ENCODE assay signal across 8 cellular contexts in the genomic region with DNA sequence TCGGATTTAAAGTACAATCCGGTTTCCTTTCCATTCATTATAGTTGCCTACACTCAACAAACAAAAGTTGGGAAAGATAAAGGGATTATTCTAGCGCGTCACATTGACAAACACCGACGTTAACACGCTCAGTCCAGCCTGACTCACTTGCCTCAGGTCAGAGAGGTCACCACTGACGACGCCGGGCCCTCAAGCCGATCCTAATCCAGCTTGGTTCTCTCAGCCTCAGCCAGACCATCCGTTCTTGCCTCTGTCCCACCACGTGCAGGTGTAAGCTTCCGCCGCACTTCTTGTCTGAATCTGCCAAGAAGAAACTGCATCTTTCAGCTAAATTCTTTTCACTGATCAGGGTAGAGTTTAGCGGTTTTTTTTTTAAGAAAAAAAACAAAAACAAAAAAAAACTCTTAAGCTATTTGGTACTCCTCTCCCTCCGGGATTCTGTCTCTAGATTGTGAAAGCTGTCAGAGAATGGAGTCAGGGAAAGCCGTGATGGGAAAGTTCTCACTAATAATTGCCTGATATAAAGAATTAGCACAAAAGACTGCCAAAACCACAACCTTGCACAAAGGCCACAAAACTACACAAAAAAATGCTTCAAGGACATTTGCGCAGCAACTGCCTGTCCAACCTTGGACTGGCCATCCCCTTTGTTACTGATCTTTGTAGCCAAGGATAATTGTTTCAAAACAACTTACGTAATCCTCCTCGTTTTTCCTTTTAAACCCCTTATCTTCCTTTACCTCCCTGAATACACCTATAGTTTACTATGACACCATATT. TPM values are rescaled to one million over a fixed set of nuclear protein-coding genes. Genes with fewer than 3 reads are reported as not detected.
DNase-seq lines count a peak whose midpoint lies in the region; ATAC-seq and TF ChIP-seq lines count a peak whose summit lies in the region.

No MANE protein-coding gene starts in this region.

- POLR2A ChIA-PET in activated CD4-positive, alpha-beta T cell treated with anti-CD3 and anti-CD28 coated beads for 36 hours (lab: Charles Lee), result interaction anchor here (0.6 to 1.6 kb wide), 4 partner anchors 13 to 26 kb away, joined by 3 to 6 read pairs (median 4); partner anchors contain the start of genes C6orf120 and WDR27

- H3K36me3 ChIP-seq in colonic mucosa, result no peaks in the 10 kb centered on the region

- peak overlapping the region; percentile 70 to 73 for H3K9ac ChIP-seq in colonic mucosa (ENCODE audit: low read depth in 2 of 2, low read length in 2 of 2)

- H3K36me3 Mint-ChIP-seq in activated CD4-positive, alpha-beta T cell treated with anti-CD3 and anti-CD28 coated beads for 36 hours (ENCODE audit: low read depth), result peaks cover 12% of the 10 kb centered on the region

- H3K4me1 Mint-ChIP-seq in activated CD4-positive, alpha-beta T cell treated with anti-CD3 and anti-CD28 coated beads for 36 hours, result peaks cover 27% of the 10 kb centered on the region

- H3K4me3 ChIP-seq in colonic mucosa, result peak overlapping the region; percentile 72

- peak overlapping the region; percentile 82 for H3K4me3 Mint-ChIP-seq in activated CD4-positive, alpha-beta T cell treated with anti-CD3 and anti-CD28 coated beads for 36 hours

- H3K9me3 ChIP-seq in colonic mucosa, result no peaks in the 10 kb centered on the region

- ATAC-seq in activated CD4-positive, alpha-beta T cell treated with anti-CD3 and anti-CD28 coated beads for 36 hours, result no peak
- ATAC-seq in GM18867 (IDR thresholded peaks at IDR 0.05; ENCODE audit: unreplicated experiment) (no peak), HG03521 (IDR thresholded peaks at IDR 0.05; ENCODE audit: unreplicated experiment) (no peak)

- H3K27ac Mint-ChIP-seq in activated CD4-positive, alpha-beta T cell treated with anti-CD3 and anti-CD28 coated beads for 36 hours, result peak overlapping the region; percentile 89

- intact Hi-C loops in activated CD4-positive, alpha-beta T cell treated with anti-CD3 and anti-CD28 coated beads for 36 hours (cut with DNase I, micrococcal nuclease), result loop anchor here in 1 of 2 experiments (1.0 to 10.0 kb wide), 2 partner anchors 71 to 1901 kb away; partner anchors contain the start of gene AFDN
- intact Hi-C loops in colonic mucosa (cut with DNase I), result no loop called here

- H3K27me3 ChIP-seq in colonic mucosa, result no peaks in the 10 kb centered on the region

- no peaks in the 10 kb centered on the region for H3K9me3 Mint-ChIP-seq in activated CD4-positive, alpha-beta T cell treated with anti-CD3 and anti-CD28 coated beads for 36 hours (ENCODE audit: low read depth)

- TF ChIP-seq CTCF in colonic mucosa (IDR thresholded peaks at IDR 0.05), result no peak

- peak overlapping the region; percentile 79 for H3K27ac ChIP-seq in colonic mucosa

- H3K4me1 ChIP-seq in colonic mucosa, result no peaks in the 10 kb centered on the region

- CTCF ChIA-PET in activated CD4-positive, alpha-beta T cell treated with anti-CD3 and anti-CD28 coated beads for 36 hours (lab: Charles Lee), result interaction anchor here (1.8 kb wide), 1 partner anchor 24 kb away, joined by 4 read pairs; no protein-coding TSS in a partner anchor

- H3K27me3 Mint-ChIP-seq in activated CD4-positive, alpha-beta T cell treated with anti-CD3 and anti-CD28 coated beads for 36 hours, result no peaks in the 10 kb centered on the region

- DNase-seq in activated CD4-positive, alpha-beta T cell treated with anti-CD3 and anti-CD28 coated beads for 36 hours, result peak; percentile 60
- DNase-seq in activated CD4-positive, alpha-beta T cell treated with anti-CD3 and anti-CD28 coated beads for 1 hour, result no peak
- DNase-seq in RPMI8226 (peak; percentile 64), colonic mucosa (peak; percentile 60), left kidney (ENCODE audit: low read depth, low spot score) (peak; percentile 89)
- DNase-seq in stimulated activated CD4-positive, alpha-beta T cell treated with anti-CD3 and anti-CD28 coated beads, Interleukin-2, amount 100 ng/mL, for 24 hours, result peak; percentile 30

RNA-seq across cellular contexts. Expression of gene PHF10, which starts 1.2 kb away (rescaled TPM):
- 10 to 100 TPM; 85.4 to 89.0 TPM for total RNA-seq in activated CD4-positive, alpha-beta T cell treated with anti-CD3 and anti-CD28 coated beads for 36 hours
- total RNA-seq in colonic mucosa, result 10 to 100 TPM; 37.5 to 39.6 TPM

RNA-seq across cellular contexts. Expression of gene C6orf120, which starts 23.5 kb away (rescaled TPM):
- 10 to 100 TPM; 14.7 to 15.6 TPM for total RNA-seq in activated CD4-positive, alpha-beta T cell treated with anti-CD3 and anti-CD28 coated beads for 36 hours
- 10 to 100 TPM; 28.7 to 31.9 TPM for total RNA-seq in colonic mucosa

RNA-seq across cellular contexts. Expression of gene WDR27, which starts 23.6 kb away (rescaled TPM):
- 10 to 100 TPM; 34.3 to 36.2 TPM for total RNA-seq in activated CD4-positive, alpha-beta T cell treated with anti-CD3 and anti-CD28 coated beads for 36 hours
- total RNA-seq in colonic mucosa, result 10 to 100 TPM; 17.4 to 43.8 TPM

RNA-seq across cellular contexts. Expression of gene DYNLT2, which starts 25.9 kb away (rescaled TPM):
- 1 to 10 TPM; 2.0 to 2.4 TPM for total RNA-seq in activated CD4-positive, alpha-beta T cell treated with anti-CD3 and anti-CD28 coated beads for 36 hours
- total RNA-seq in colonic mucosa, result 1 to 10 TPM; 1.4 to 2.2 TPM

RNA-seq across cellular contexts. Expression of gene ERMARD, which starts 26.0 kb away (rescaled TPM):
- 10 to 100 TPM; 19.2 to 30.2 TPM for total RNA-seq in activated CD4-positive, alpha-beta T cell treated with anti-CD3 and anti-CD28 coated beads for 36 hours
- 10 to 100 TPM; 14.2 to 15.7 TPM for total RNA-seq in colonic mucosa
